ENCODE assay signal across 8 cellular contexts in genomic region chr17:41521574-41522261, GRCh38. TPM values are rescaled to one million over a fixed set of nuclear protein-coding genes. Genes with fewer than 3 reads are reported as not detected.
DNase-seq lines count a peak whose midpoint lies in the region; ATAC-seq, FAIRE-seq and TF ChIP-seq lines count a peak whose summit lies in the region.

No MANE protein-coding gene starts in this region.

- H3K56ac ChIP-seq in H1 (replicated peaks; ENCODE audit: insufficient read length, low read depth, low read length), result no peak overlapping the region

- H3K4me1 ChIP-seq in H1 (replicated peaks in 1 of 4; ENCODE audit: control insufficient read depth in 3 of 4, insufficient read depth in 4 of 4, low read length in 3 of 4) (peaks cover 0 to 18% (median 11%) of the 10 kb centered on the region in 4 experiments; a peak in 6 of 7 replicates), mucosa of rectum (ENCODE audit: control insufficient read depth in 2 of 2, insufficient read depth in 2 of 2, low read length in 2 of 2) (peaks cover 38 to 56% of the 10 kb centered on the region in 2 donors), left ventricle myocardium inferior (no peaks in the 10 kb centered on the region)

- H3K4me3 ChIP-seq in NB4 (ENCODE audit: low read depth, low read length) (no peak overlapping the region), H1 (ENCODE audit: extremely low read depth in 1 of 4, insufficient read depth in 2 of 4, low read depth in 3 of 4, low read length in 4 of 4) (no peak overlapping the region), mucosa of rectum (ENCODE audit: low read length in 2 of 2) (peak overlapping the region; percentile 5 to 13), left ventricle myocardium inferior (no peak overlapping the region)

- intact Hi-C loops in left ventricle myocardium inferior (cut with micrococcal nuclease), result no loop called here

- CTCF ChIA-PET in H1 (lab: Charles Lee; ENCODE audit: partially characterized antibody), result interaction anchor here (0.6 to 4.6 kb wide), 18 partner anchors 11 to 644 kb away, joined by 3 to 34 read pairs (median 4); no protein-coding TSS in a partner anchor

- no peak overlapping the region for H3K9ac ChIP-seq in H1 (replicated peaks in 1 of 4; ENCODE audit: extremely low read depth in 1 of 4, low read depth in 3 of 4, low read length in 3 of 4)
- peak overlapping the region; percentile 66 to 75 for H3K9ac ChIP-seq in mucosa of rectum (ENCODE audit: low read depth in 1 of 2, low read length in 2 of 2)

- H2BK5ac ChIP-seq in H1 (ENCODE audit: low read depth, low read length), result peak overlapping the region; percentile 81

- H3K27me3 ChIP-seq in H1 (replicated peaks in 1 of 4; ENCODE audit: control insufficient read depth in 3 of 4, extremely low read depth in 1 of 4, insufficient read depth in 3 of 4, low read length in 3 of 4), result no peaks in the 10 kb centered on the region
- no peaks in the 10 kb centered on the region for H3K27me3 ChIP-seq in mucosa of rectum (ENCODE audit: control insufficient read depth in 2 of 2, insufficient read depth in 2 of 2, low read length in 2 of 2)
- H3K27me3 ChIP-seq in left ventricle myocardium inferior (ENCODE audit: low read depth), result peaks cover 95% of the 10 kb centered on the region

- TF ChIP-seq POLR2A in NB4 (IDR thresholded peaks at IDR 0.05; ENCODE audit: extremely low read depth, insufficient read length) (no peak), H1 (IDR thresholded peaks at IDR 0.05; ENCODE audit: control extremely low read depth in 1 of 2, low read depth in 2 of 2, low read length in 2 of 2) (no peak)

- H3K79me2 ChIP-seq in H1 (ENCODE audit: control insufficient read depth in 1 of 2, insufficient read depth in 2 of 2, low read length in 2 of 2), result peaks cover 0 to 6% of the 10 kb centered on the region in 2 experiments; a peak in 3 of 4 replicates

- peaks cover 3 to 10% of the 10 kb centered on the region in 2 experiments for H4K20me1 ChIP-seq in H1 (replicated peaks in 1 of 2; ENCODE audit: control insufficient read depth in 1 of 2, insufficient read depth in 2 of 2, low read length in 2 of 2)

- no peak overlapping the region for H2AK5ac ChIP-seq in H1 (ENCODE audit: low read depth, low read length)

- H3K9me3 ChIP-seq in H1 (ENCODE audit: insufficient read depth in 2 of 2, low read depth in 1 of 2, low read length in 1 of 2) (no peaks in the 10 kb centered on the region), mucosa of rectum (ENCODE audit: control insufficient read depth in 2 of 2, low read length in 2 of 2) (no peaks in the 10 kb centered on the region), left ventricle myocardium inferior (replicated peaks) (no peaks in the 10 kb centered on the region)

- ATAC-seq in GM21825 (IDR thresholded peaks at IDR 0.05; ENCODE audit: unreplicated experiment), result no peak
- ATAC-seq in HG03095 (IDR thresholded peaks at IDR 0.05; ENCODE audit: unreplicated experiment), result no peak

- H2BK20ac ChIP-seq in H1 (ENCODE audit: low read length), result no peak overlapping the region

- no peak for TF ChIP-seq RAD21 in H1 (IDR thresholded peaks at IDR 0.05 in 1 of 2, conservative IDR thresholded peaks at IDR 0.05 in 1 of 2; ENCODE audit: low read depth in 2 of 2, low read length in 2 of 2)

- no peak for FAIRE-seq in H1 (lab: Jason Lieb, UNC)

- TF ChIP-seq CTCF in NB4 (IDR thresholded peaks at IDR 0.05; ENCODE audit: low read depth, low read length) (no peak), H1 (IDR thresholded peaks at IDR 0.05; ENCODE audit: control extremely low read depth in 1 of 3, insufficient read depth in 1 of 3, low read depth in 1 of 3, low read length in 3 of 3) (no peak), left ventricle myocardium inferior (IDR thresholded peaks at IDR 0.05; ENCODE audit: borderline replicate concordance) (no peak)

- peak overlapping the region; percentile 71; the same call in 1 of the 2 replicates for H3K18ac ChIP-seq in H1 (ENCODE audit: extremely low read depth, low read length)

- H3K23me2 ChIP-seq in H1 (ENCODE audit: low read depth, low read length), result peaks cover under 1% of the 10 kb centered on the region; the same call in 1 of the 2 replicates

- TF ChIP-seq EP300 in H1 (IDR thresholded peaks at IDR 0.05; ENCODE audit: borderline replicate concordance in 1 of 2, low read depth in 2 of 2, low read length in 2 of 2), result no peak

- no peak overlapping the region for H2BK15ac ChIP-seq in H1 (ENCODE audit: low read length)

- no peak overlapping the region for H3K4ac ChIP-seq in H1 (replicated peaks; ENCODE audit: insufficient read length, low read depth, low read length)

- no peak overlapping the region for H4K5ac ChIP-seq in H1 (ENCODE audit: insufficient read length, low read depth, low read length)

- no peak overlapping the region for H4K8ac ChIP-seq in H1 (ENCODE audit: extremely low read depth, insufficient read depth, low read length)

- H3K23ac ChIP-seq in H1 (ENCODE audit: insufficient read length), result no peak overlapping the region

- H3K36me3 ChIP-seq in H1 (ENCODE audit: control insufficient read depth in 2 of 4, insufficient read depth in 4 of 4, low read length in 3 of 4), result peaks cover 12 to 37% (median 19%) of the 10 kb centered on the region in 4 experiments
- H3K36me3 ChIP-seq in mucosa of rectum (ENCODE audit: control insufficient read depth in 2 of 2, insufficient read depth in 2 of 2, low read length in 2 of 2), result peaks cover 7 to 27% of the 10 kb centered on the region in 2 donors
- H3K36me3 ChIP-seq in left ventricle myocardium inferior, result no peaks in the 10 kb centered on the region

- POLR2A ChIA-PET in H1 (lab: Charles Lee; ENCODE audit: partially characterized antibody), result interaction anchor here (0.6 to 11.0 kb wide), 14 partner anchors 7 to 168 kb away, joined by 3 to 293 read pairs (median 4); partner anchors contain the start of genes KRT19 and KRT35

- H3K79me1 ChIP-seq in H1 (ENCODE audit: low read depth, low read length), result peaks cover 4% of the 10 kb centered on the region; the same call in 1 of the 2 replicates

- H3K27ac ChIP-seq in H1 (ENCODE audit: low read depth, low read length) (no peak overlapping the region), mucosa of rectum (ENCODE audit: low read depth in 2 of 2, low read length in 2 of 2) (peak overlapping the region; percentile 83 to 90), left ventricle myocardium inferior (replicated peaks) (no peak overlapping the region)

- no peak overlapping the region for H2BK120ac ChIP-seq in H1 (replicated peaks; ENCODE audit: low read depth, low read length)

- H2BK12ac ChIP-seq in H1 (ENCODE audit: low read depth, low read length), result peak overlapping the region; percentile 77; the same call in 1 of the 2 replicates

- peak; percentile 48 for DNase-seq in COLO829 (ENCODE audit: low spot score)
- peak; percentile 65 for DNase-seq in NB4 (ENCODE audit: low read depth)
- no peak for DNase-seq in H1 (ENCODE audit: low read depth in 1 of 2, low spot score in 2 of 2)
- no peak for DNase-seq in Kasumi-1 (lab: John Stamatoyannopoulos, UW)
- no peak for DNase-seq in left ventricle myocardium inferior

- H3K4me2 ChIP-seq in H1 (ENCODE audit: insufficient read depth in 1 of 2, low read depth in 2 of 2, low read length in 2 of 2), result no peak overlapping the region

- 64% methylated on average over 6 of the region's 6 CpGs; no CpG with 5 or more reads in 1 of the 2 experiments for WGBS in H1 (ENCODE audit: extremely low coverage in 1 of 2, insufficient coverage in 1 of 2, insufficient read length in 1 of 2, insufficient replicate concordance in 2 of 2, low coverage in 1 of 2, low lambda C conversion rate in 2 of 2, missing lambda C conversion rate in 1 of 2), 2 experiments

- H3K14ac ChIP-seq in H1 (ENCODE audit: insufficient read length), result no peak overlapping the region

- no peak overlapping the region for H2AFZ ChIP-seq in H1 (ENCODE audit: low read length)

- no peak overlapping the region for H4K91ac ChIP-seq in H1 (replicated peaks; ENCODE audit: insufficient read length, low read length)

RNA-seq across cellular contexts. Expression of gene KRT15, which starts 3.0 kb away (rescaled TPM):
- 0.13 and 0.21 TPM in 2 replicates for total RNA-seq in H1 (2021; fragmentation: NEBNext Ultra II Directional; extraction: Animal tissue kit (Norgen Biotek cat#: 25700))
- polyA plus RNA-seq in H1 (2011; rRNA removed), result 0.09 and 0.11 TPM in 2 replicates
- 0.16 TPM for polyA plus RNA-seq in H1 (2011; cell fraction: cytosol; rRNA removed)
- 0.47 TPM for polyA plus RNA-seq in H1 (2011; cell fraction: nucleus; rRNA removed)
- polyA plus RNA-seq in H1 (2012, experiment 1 of 2), result 0.17 to 0.40 TPM (median 0.23 TPM) in 4 replicates
- not detected for polyA plus RNA-seq in H1 (2012, experiment 2 of 2)
- 0.04 TPM for polyA plus RNA-seq in H1 (2013, experiment 1 of 2)
- polyA plus RNA-seq in H1 (2013, experiment 2 of 2), result 0.42 TPM
- polyA minus RNA-seq in H1 (2011; rRNA and poly(A)+ RNA removed), result 0.20 and 0.25 TPM in 2 replicates
- polyA minus RNA-seq in H1 (2011; cell fraction: cytosol; rRNA and poly(A)+ RNA removed), result not detected
- 0.80 TPM for polyA minus RNA-seq in H1 (2011; cell fraction: nucleus; rRNA and poly(A)+ RNA removed)
- not detected for total RNA-seq in left ventricle myocardium inferior

RNA-seq across cellular contexts. Expression of gene KRT19, which starts 6.4 kb away (rescaled TPM):
- 122 and 137 TPM in 2 replicates for total RNA-seq in H1 (2021; fragmentation: NEBNext Ultra II Directional; extraction: Animal tissue kit (Norgen Biotek cat#: 25700))
- polyA plus RNA-seq in H1 (2011; rRNA removed), result 120 and 192 TPM in 2 replicates
- polyA plus RNA-seq in H1 (2011; cell fraction: cytosol; rRNA removed), result 174 TPM
- 160 TPM for polyA plus RNA-seq in H1 (2011; cell fraction: nucleus; rRNA removed)
- polyA plus RNA-seq in H1 (2012, experiment 1 of 2), result 117 to 161 TPM (median 152 TPM) in 4 replicates
- polyA plus RNA-seq in H1 (2012, experiment 2 of 2), result 165 TPM
- 70.3 TPM for polyA plus RNA-seq in H1 (2013, experiment 1 of 2)
- 64.2 TPM for polyA plus RNA-seq in H1 (2013, experiment 2 of 2)
- polyA minus RNA-seq in H1 (2011; rRNA and poly(A)+ RNA removed), result 68.0 and 81.3 TPM in 2 replicates
- 95.6 TPM for polyA minus RNA-seq in H1 (2011; cell fraction: cytosol; rRNA and poly(A)+ RNA removed)
- 73.2 TPM for polyA minus RNA-seq in H1 (2011; cell fraction: nucleus; rRNA and poly(A)+ RNA removed)
- total RNA-seq in left ventricle myocardium inferior, result 0.60 TPM

RNA-seq across cellular contexts. Expression of gene KRT13, which starts 16.3 kb away (rescaled TPM):
- total RNA-seq in H1 (2021; fragmentation: NEBNext Ultra II Directional; extraction: Animal tissue kit (Norgen Biotek cat#: 25700)), result not detected in 2 replicates
- polyA plus RNA-seq in H1 (2011; rRNA removed), result 0.09 and 0.17 TPM in 2 replicates
- polyA plus RNA-seq in H1 (2011; cell fraction: cytosol; rRNA removed), result not detected
- polyA plus RNA-seq in H1 (2011; cell fraction: nucleus; rRNA removed), result not detected
- polyA plus RNA-seq in H1 (2012, experiment 1 of 2), result not detected in 4 replicates
- not detected for polyA plus RNA-seq in H1 (2012, experiment 2 of 2)
- not detected for polyA plus RNA-seq in H1 (2013, experiment 1 of 2)
- not detected for polyA plus RNA-seq in H1 (2013, experiment 2 of 2)
- not detected in 2 replicates for polyA minus RNA-seq in H1 (2011; rRNA and poly(A)+ RNA removed)
- polyA minus RNA-seq in H1 (2011; cell fraction: cytosol; rRNA and poly(A)+ RNA removed), result not detected
- polyA minus RNA-seq in H1 (2011; cell fraction: nucleus; rRNA and poly(A)+ RNA removed), result not detected
- total RNA-seq in left ventricle myocardium inferior, result not detected

RNA-seq across cellular contexts. Expression of gene KRT36, which starts 32.0 kb away (rescaled TPM):
- not detected in 2 replicates for total RNA-seq in H1 (2021; fragmentation: NEBNext Ultra II Directional; extraction: Animal tissue kit (Norgen Biotek cat#: 25700))
- polyA plus RNA-seq in H1 (2011; rRNA removed), result not detected in 2 replicates
- not detected for polyA plus RNA-seq in H1 (2011; cell fraction: cytosol; rRNA removed)
- polyA plus RNA-seq in H1 (2011; cell fraction: nucleus; rRNA removed), result not detected
- not detected in 4 replicates for polyA plus RNA-seq in H1 (2012, experiment 1 of 2)
- polyA plus RNA-seq in H1 (2012, experiment 2 of 2), result not detected
- not detected for polyA plus RNA-seq in H1 (2013, experiment 1 of 2)
- polyA plus RNA-seq in H1 (2013, experiment 2 of 2), result not detected
- polyA minus RNA-seq in H1 (2011; rRNA and poly(A)+ RNA removed), result not detected in 2 replicates
- not detected for polyA minus RNA-seq in H1 (2011; cell fraction: cytosol; rRNA and poly(A)+ RNA removed)
- not detected for polyA minus RNA-seq in H1 (2011; cell fraction: nucleus; rRNA and poly(A)+ RNA removed)
- total RNA-seq in left ventricle myocardium inferior, result not detected

RNA-seq across cellular contexts. Expression of gene KRT35, which starts 40.8 kb away (rescaled TPM):
- total RNA-seq in H1 (2021; fragmentation: NEBNext Ultra II Directional; extraction: Animal tissue kit (Norgen Biotek cat#: 25700)), result not detected in 2 replicates
- not detected in 2 replicates for polyA plus RNA-seq in H1 (2011; rRNA removed)
- polyA plus RNA-seq in H1 (2011; cell fraction: cytosol; rRNA removed), result not detected
- not detected for polyA plus RNA-seq in H1 (2011; cell fraction: nucleus; rRNA removed)
- polyA plus RNA-seq in H1 (2012, experiment 1 of 2), result not detected in 4 replicates
- polyA plus RNA-seq in H1 (2012, experiment 2 of 2), result not detected
- polyA plus RNA-seq in H1 (2013, experiment 1 of 2), result not detected
- polyA plus RNA-seq in H1 (2013, experiment 2 of 2), result not detected
- polyA minus RNA-seq in H1 (2011; rRNA and poly(A)+ RNA removed), result not detected in 2 replicates
- not detected for polyA minus RNA-seq in H1 (2011; cell fraction: cytosol; rRNA and poly(A)+ RNA removed)
- not detected for polyA minus RNA-seq in H1 (2011; cell fraction: nucleus; rRNA and poly(A)+ RNA removed)
- total RNA-seq in left ventricle myocardium inferior, result not detected

Comparison
In these comparisons a context has a peak if more than half of its experiments do, and no peak if none do; other contexts are left out.
1. DNase-seq: peak in COLO829 (single experiment) and NB4 (single experiment); none in H1 (0 of 2), Kasumi-1 (0 of 2) and left ventricle myocardium inferior (single experiment).
2. H3K4me3 ChIP-seq: peak in mucosa of rectum (2 of 2); none in NB4 (single experiment), H1 (0 of 4) and left ventricle myocardium inferior (single experiment).
3. H3K27ac ChIP-seq: peak in mucosa of rectum (2 of 2); none in H1 (single experiment) and left ventricle myocardium inferior (single experiment).
4. H3K9ac ChIP-seq: peak in mucosa of rectum (2 of 2); none in H1 (0 of 4).
5. RNA of gene KRT19, which starts 6.4 kb away (total RNA-seq): 122 to 137 TPM in H1; 0.60 TPM in left ventricle myocardium inferior (single experiment); every median in the first group is over 10 times any median in the second.